15 cellular contexts compared by ENCODE assay signal in genomic region chr3:12986031-12986430, GRCh38.
DNase-seq lines count a peak whose midpoint lies in the region; ATAC-seq and TF ChIP-seq lines count a peak whose summit lies in the region.
"Had no signal": no experiment of that assay in that cellular context is flagged by ENCODE, and none has a peak within 500 bp of the region (broad histone marks: within the 10 kb centered on the region; RNA-seq: fewer than 3 reads in every experiment).

No MANE protein-coding gene starts in this region.

- POLR2A ChIA-PET in CD8-positive, alpha-beta T cell (lab: Charles Lee): no interaction called here

- no peak overlapping the region for H3K4me3 Mint-ChIP-seq in stimulated activated effector memory CD8-positive, alpha-beta T cell treated with anti-CD3 and anti-CD28 coated beads, Interleukin-12 subunit alpha, Interleukin-12 subunit beta, amount 100 ng/mL, for 72 hours
- H3K4me3 Mint-ChIP-seq in CD8-positive, alpha-beta T cell: no peak overlapping the region
- H3K4me3 Mint-ChIP-seq: CD4-positive, alpha-beta T cell had no signal

- H3K27me3 ChIP-seq in right atrium auricular region: no peaks in the 10 kb centered on the region
- no peaks in the 10 kb centered on the region for H3K27me3 ChIP-seq in CD8-positive, alpha-beta T cell (ENCODE audit: insufficient read depth, low read length)

- H3K27ac ChIP-seq in VCaP (peak overlapping the region; percentile 94), right atrium auricular region (peak overlapping the region; percentile 44 to 61)
- H3K27ac ChIP-seq in CD8-positive, alpha-beta T cell (ENCODE audit: low read depth, low read length): no peak overlapping the region
- H3K27ac ChIP-seq: A549 had no signal

- peaks cover 81% of the 10 kb centered on the region for H3K4me1 Mint-ChIP-seq in stimulated activated effector memory CD8-positive, alpha-beta T cell treated with anti-CD3 and anti-CD28 coated beads, Interleukin-12 subunit alpha, Interleukin-12 subunit beta, amount 100 ng/mL, for 72 hours
- H3K4me1 Mint-ChIP-seq in CD8-positive, alpha-beta T cell (ENCODE audit: low read depth): peaks cover 69% of the 10 kb centered on the region

- no peaks in the 10 kb centered on the region for H3K27me3 Mint-ChIP-seq in CD8-positive, alpha-beta T cell (ENCODE audit: low read depth)
- H3K27me3 Mint-ChIP-seq: CD4-positive, alpha-beta T cell had no signal

- peaks cover 0 to 52% of the 10 kb centered on the region in 2 donors for H3K4me1 ChIP-seq in right atrium auricular region
- peaks cover 50% of the 10 kb centered on the region for H3K4me1 ChIP-seq in CD8-positive, alpha-beta T cell (ENCODE audit: insufficient read depth, low read length)

- TF ChIP-seq CTCF in VCaP (conservative IDR thresholded peaks at IDR 0.05): no peak
- no peak for TF ChIP-seq CTCF in right atrium auricular region (IDR thresholded peaks at IDR 0.05)
- TF ChIP-seq CTCF in CD8-positive, alpha-beta T cell (IDR thresholded peaks at IDR 0.05): no peak

- CTCF ChIA-PET in CD8-positive, alpha-beta T cell (lab: Charles Lee): interaction anchor here (0.7 to 1.4 kb wide), 4 partner anchors 9 to 115 kb away, joined by 3 to 5 read pairs (median 3); no protein-coding TSS in a partner anchor

- DNase-seq in Right ventricle myocardium superior (peak; percentile 43), cardiac septum (ENCODE audit: low spot score) (no peak), right atrium auricular region (ENCODE audit: low spot score) (no peak), COR-L47 (lab: John Stamatoyannopoulos, UW) (no peak), hypothalamus (lab: John Stamatoyannopoulos, UW) (no peak)
- DNase-seq in stimulated activated effector memory CD8-positive, alpha-beta T cell treated with anti-CD3 and anti-CD28 coated beads, Interleukin-12 subunit alpha, Interleukin-12 subunit beta, amount 100 ng/mL, for 72 hours (ENCODE audit: low spot score in 2 of 2): no peak
- DNase-seq in CD8-positive, alpha-beta T cell: no peak
- DNase-seq: DMS79 treated with DMSO at 0.1 percent for 48 hours, NCI-H1436 treated with DMSO at 0.1 percent for 48 hours, NCI-H2081, NCI-H524 had no signal

- no peaks in the 10 kb centered on the region for H3K9me3 ChIP-seq in right atrium auricular region
- H3K9me3 ChIP-seq in CD8-positive, alpha-beta T cell (ENCODE audit: low read length): no peaks in the 10 kb centered on the region
- H3K9me3 ChIP-seq: A549 had no signal

- no peak overlapping the region for H3K4me3 ChIP-seq in right atrium auricular region
- H3K4me3 ChIP-seq in CD8-positive, alpha-beta T cell (ENCODE audit: low read depth, low read length): no peak overlapping the region
- H3K4me3 ChIP-seq: A549, K562 had no signal

- H3K9me3 Mint-ChIP-seq in stimulated activated effector memory CD8-positive, alpha-beta T cell treated with anti-CD3 and anti-CD28 coated beads, Interleukin-12 subunit alpha, Interleukin-12 subunit beta, amount 100 ng/mL, for 72 hours: no peaks in the 10 kb centered on the region
- no peaks in the 10 kb centered on the region for H3K9me3 Mint-ChIP-seq in CD8-positive, alpha-beta T cell
- H3K9me3 Mint-ChIP-seq: CD4-positive, alpha-beta T cell had no signal

- no peak for ATAC-seq in Right ventricle myocardium superior (ENCODE audit: poor library complexity)
- no peak for ATAC-seq in stimulated activated effector memory CD8-positive, alpha-beta T cell treated with anti-CD3 and anti-CD28 coated beads, Interleukin-12 subunit alpha, Interleukin-12 subunit beta, amount 100 ng/mL, for 72 hours
- ATAC-seq in CD8-positive, alpha-beta T cell: no peak
- ATAC-seq: A549, K562 had no signal

- H3K27ac Mint-ChIP-seq in stimulated activated effector memory CD8-positive, alpha-beta T cell treated with anti-CD3 and anti-CD28 coated beads, Interleukin-12 subunit alpha, Interleukin-12 subunit beta, amount 100 ng/mL, for 72 hours: peak overlapping the region; percentile 68
- no peak overlapping the region for H3K27ac Mint-ChIP-seq in CD8-positive, alpha-beta T cell
- H3K27ac Mint-ChIP-seq: CD4-positive, alpha-beta T cell had no signal

- intact Hi-C loops in Right ventricle myocardium superior (cut with DNase I): loop anchor here (5.0 to 10.0 kb wide), 2 partner anchors 54 to 91 kb away; no protein-coding TSS in a partner anchor
- intact Hi-C loops in cardiac septum (cut with DNase I): no loop called here
- intact Hi-C loops in CD8-positive, alpha-beta T cell (cut with DNase I, micrococcal nuclease): loop anchor here in 1 of 2 experiments (10.0 kb wide), 1 partner anchor 111 kb away; no protein-coding TSS in a partner anchor

- H3K36me3 Mint-ChIP-seq in stimulated activated effector memory CD8-positive, alpha-beta T cell treated with anti-CD3 and anti-CD28 coated beads, Interleukin-12 subunit alpha, Interleukin-12 subunit beta, amount 100 ng/mL, for 72 hours: peaks cover 16% of the 10 kb centered on the region
- H3K36me3 Mint-ChIP-seq in CD8-positive, alpha-beta T cell: peaks cover 14% of the 10 kb centered on the region

- H3K36me3 ChIP-seq in right atrium auricular region: no peaks in the 10 kb centered on the region
- no peaks in the 10 kb centered on the region for H3K36me3 ChIP-seq in CD8-positive, alpha-beta T cell (ENCODE audit: insufficient read depth, low read length)
